In genomic region chr1:38403667-38404066, GRCh38 we compare ENCODE assay signal across 31 cellular contexts.
DNase-seq lines count a peak whose midpoint lies in the region; ATAC-seq, FAIRE-seq and TF ChIP-seq lines count a peak whose summit lies in the region.
"Had no signal": no experiment of that assay in that cellular context is flagged by ENCODE, and none has a peak within 500 bp of the region (broad histone marks: within the 10 kb centered on the region; RNA-seq: fewer than 3 reads in every experiment).

No MANE protein-coding gene starts in this region.

- H3K27ac ChIP-seq in Karpas-422 (ENCODE audit: low read length) (no peak overlapping the region), GM12878 (ENCODE audit: control insufficient read depth, insufficient read depth) (no peak overlapping the region)
- H3K27ac ChIP-seq: colonic mucosa, GM23248, left ventricle myocardium inferior, Peyer's patch, suprapubic skin had no signal

- no peak for TF ChIP-seq POLR2A in GM12878 (IDR thresholded peaks at IDR 0.05; ENCODE audit: low read depth, low read length)

- RAD21 ChIA-PET in GM12878 (lab: Charles Lee; ENCODE audit: unreplicated experiment), result interaction anchor here (1.2 kb wide), 1 partner anchor 310 kb away, joined by 3 read pairs; no protein-coding TSS in a partner anchor

- no peak for TF ChIP-seq EP300 in GM12878 (IDR thresholded peaks at IDR 0.05; ENCODE audit: borderline replicate concordance in 1 of 2, control insufficient read depth in 1 of 2, low read depth in 2 of 2, low read length in 2 of 2)

- intact Hi-C loops in GM12878 (cut with micrococcal nuclease; ENCODE audit: unreplicated experiment), result no loop called here

- H3K4me1 ChIP-seq in Karpas-422 (ENCODE audit: low read length) (no peaks in the 10 kb centered on the region), GM12878 (ENCODE audit: control insufficient read depth, insufficient read depth, low read length) (no peaks in the 10 kb centered on the region)
- H3K4me1 ChIP-seq: colonic mucosa, left ventricle myocardium inferior, Peyer's patch, suprapubic skin had no signal

- DNase-seq in NCI-H748 (lab: John Stamatoyannopoulos, UW; ENCODE audit: unreplicated experiment) (peak; percentile 10), NCI-H748 treated with DMSO at 0.1 percent for 48 hours (lab: John Stamatoyannopoulos, UW) (no peak), GM10248 (ENCODE audit: extremely low spot score) (no peak), Karpas-422 (peak; percentile 67), GM12878 (ENCODE audit: low read depth, low spot score) (no peak), Kasumi-1 (lab: John Stamatoyannopoulos, UW) (no peak), anterior cingulate cortex (lab: John Stamatoyannopoulos, UW) (no peak)
- no peak for DNase-seq in activated CD4-positive, CD25-positive, alpha-beta regulatory T cell treated with anti-CD3 and anti-CD28 coated beads, Interleukin-2, amount 50 U/mL, for 72 hours
- DNase-seq: activated CD4-positive, alpha-beta T cell treated with anti-CD3 and anti-CD28 coated beads for 4 hours; CD4-positive, alpha-beta memory T cell; colonic mucosa; DMS153; effector memory CD8-positive, alpha-beta T cell; foreskin melanocyte; GF-D8; GM23248; hypothalamus; left ventricle myocardium inferior; naive thymus-derived CD4-positive, alpha-beta T cell; NCI-H1092 treated with DMSO at 0.1 percent for 48 hours; NCI-H1930; NCI-H226; NCI-H774; occipital lobe; Peyer's patch; small intestine; stimulated activated CD4-positive, alpha-beta T cell treated with anti-CD3 and anti-CD28 coated beads, Interleukin-2, amount 100 ng/mL, for 48 hours; stimulated activated naive B cell treated with anti-CD40 and anti-IgM and Interleukin-4, amounts not matched to agents 10 μg/mL and 1 μg/mL and 100 μg/mL, for 72 hours had no signal

- TF ChIP-seq CTCF in GM10248 (IDR thresholded peaks at IDR 0.05; ENCODE audit: control extremely low read depth, extremely low read depth, low read depth, missing control alignments), result peak; percentile 9
- peak in 2 of 3 experiments; percentile 6 to 13; a peak in 1 of 6 replicates for TF ChIP-seq CTCF in GM12878 (IDR thresholded peaks at IDR 0.05 in 2 of 3, conservative IDR thresholded peaks at IDR 0.05 in 1 of 3; ENCODE audit: control insufficient read depth in 2 of 3, extremely low read depth in 1 of 3, insufficient read depth in 1 of 3, low read depth in 3 of 3, low read length in 3 of 3)

- no peak for FAIRE-seq in GM12878 (lab: Jason Lieb, UNC)
- FAIRE-seq: small intestine had no signal

- SMC1A ChIA-PET in GM12878 (lab: Charles Lee; ENCODE audit: uncharacterized antibody, unreplicated experiment), result interaction anchor here (1.3 to 2.1 kb wide), 3 partner anchors 11 to 376 kb away, joined by 3 to 6 read pairs (median 5); no protein-coding TSS in a partner anchor

- H3K4me2 ChIP-seq in Karpas-422 (ENCODE audit: low read depth, low read length, poor library complexity, severe bottlenecking) (no peak overlapping the region), GM12878 (ENCODE audit: control insufficient read depth, insufficient read depth) (no peak overlapping the region)

- H4K20me1 ChIP-seq in Karpas-422 (ENCODE audit: insufficient read depth, low read depth, low read length) (no peaks in the 10 kb centered on the region), GM12878 (ENCODE audit: control insufficient read depth, insufficient read depth) (no peaks in the 10 kb centered on the region)

- in situ Hi-C loops in GM12878 (cut with MboI), result no loop called here

- H3K4me3 ChIP-seq in Karpas-422 (ENCODE audit: low read length) (no peak overlapping the region), GM12878 (no peak overlapping the region)
- H3K4me3 ChIP-seq: colonic mucosa, GM23248, left ventricle myocardium inferior, Peyer's patch, suprapubic skin had no signal

- ATAC-seq in GM12878, result no peak
- ATAC-seq: effector memory CD8-positive, alpha-beta T cell; esophagus mucosa; naive thymus-derived CD4-positive, alpha-beta T cell; stimulated activated naive B cell treated with anti-CD40 and anti-IgM and Interleukin-4, amounts not matched to agents 10 μg/mL and 1 μg/mL and 100 μg/mL, for 72 hours; T-cell had no signal

- H3K79me2 ChIP-seq in Karpas-422 (ENCODE audit: low read length) (no peaks in the 10 kb centered on the region), GM12878 (ENCODE audit: control insufficient read depth, insufficient read depth, low read length) (no peaks in the 10 kb centered on the region)

- H2AFZ ChIP-seq in Karpas-422 (ENCODE audit: low read length), result no peak overlapping the region
- H2AFZ ChIP-seq in GM12878 (ENCODE audit: control insufficient read depth, low read depth, low read length), result no peak overlapping the region
- H2AFZ ChIP-seq: GM23248 had no signal

- WGBS in GM12878 (ENCODE audit: insufficient coverage, insufficient replicate concordance, low lambda C conversion rate, missing lambda C conversion rate), result 64% methylated on average over 2 of the region's 2 CpGs

- BruUV-seq in GM12878 (replicated peaks; lab: Mats Ljungman, UMichigan), result no TSS peak

- H3K9me2 ChIP-seq in Karpas-422 (replicated peaks; ENCODE audit: insufficient read depth, low read length), result no peaks in the 10 kb centered on the region

- H3K9ac ChIP-seq in Karpas-422 (ENCODE audit: low read length), result no peak overlapping the region
- no peak overlapping the region for H3K9ac ChIP-seq in GM12878 (ENCODE audit: control insufficient read depth, insufficient read depth, low read length)
- H3K9ac ChIP-seq: GM23248 had no signal

- H3K27me3 ChIP-seq in Karpas-422 (ENCODE audit: low read length) (no peaks in the 10 kb centered on the region), GM12878 (replicated peaks in 1 of 2; ENCODE audit: control insufficient read depth in 2 of 2, insufficient read depth in 2 of 2, low read length in 1 of 2) (no peaks in the 10 kb centered on the region)
- H3K27me3 ChIP-seq: colonic mucosa, Peyer's patch, suprapubic skin had no signal

- no peak for TF ChIP-seq RAD21 in GM12878 (IDR thresholded peaks at IDR 0.05; ENCODE audit: insufficient read depth, low read depth, low read length)

- peaks cover 3% of the 10 kb centered on the region; the same call in 1 of the 2 replicates for H3K9me3 ChIP-seq in Karpas-422 (ENCODE audit: low read length)
- H3K9me3 ChIP-seq in GM12878 (replicated peaks; ENCODE audit: control insufficient read depth, insufficient read depth, low read length), result no peaks in the 10 kb centered on the region; the same call in 1 of the 3 replicates
- H3K9me3 ChIP-seq: colonic mucosa, Peyer's patch, suprapubic skin had no signal

- no peaks in the 10 kb centered on the region for H3K36me3 ChIP-seq in Karpas-422 (ENCODE audit: insufficient read depth, low read length)
- no peaks in the 10 kb centered on the region for H3K36me3 ChIP-seq in GM12878 (ENCODE audit: control insufficient read depth in 2 of 2, insufficient read depth in 2 of 2, low read length in 1 of 2)
- H3K36me3 ChIP-seq: colonic mucosa, left ventricle myocardium inferior, Peyer's patch, suprapubic skin had no signal

- CTCF ChIA-PET in GM10248 (lab: Yijun Ruan, JAX), result interaction anchor here (1.3 to 1.8 kb wide), 4 partner anchors 10 to 17 kb away, joined by 4 to 6 read pairs (median 4); no protein-coding TSS in a partner anchor
- CTCF ChIA-PET in GM12878 (lab: Yijun Ruan, JAX), result interaction anchor here (0.7 to 2.1 kb wide), 8 partner anchors 9 to 432 kb away, joined by 3 to 9 read pairs (median 4); no protein-coding TSS in a partner anchor

- POLR2A ChIA-PET in GM10248 (lab: Yijun Ruan, JAX) (no interaction called here), GM12878 (lab: Charles Lee) (no interaction called here)

TF ChIP-seq in GM12878, 131 proteins besides CTCF, POLR2A, EP300 and RAD21:
- TF ChIP-seq FOS (IDR thresholded peaks at IDR 0.05; ENCODE audit: borderline replicate concordance, extremely low read depth, insufficient read length) (no peak), MXI1 (IDR thresholded peaks at IDR 0.05; ENCODE audit: low read depth, low read length) (no peak), RELA (IDR thresholded peaks at IDR 0.05; ENCODE audit: borderline replicate concordance, partially characterized antibody) (no peak), POLR2AphosphoS5 (IDR thresholded peaks at IDR 0.05; ENCODE audit: low read length) (no peak), REST (IDR thresholded peaks at IDR 0.05; ENCODE audit: low read depth, low read length) (no peak), BRCA1 (IDR thresholded peaks at IDR 0.05; ENCODE audit: low read depth, low read length) (no peak)

Comparison
In these comparisons a context has a peak if more than half of its experiments do, and no peak if none do; other contexts are left out.
1. DNase-seq: peak in NCI-H748 (single experiment) and Karpas-422 (single experiment); none in NCI-H748 treated with DMSO at 0.1 percent for 48 hours (single experiment), GM10248 (single experiment), GM12878 (single experiment), Kasumi-1 (0 of 2), activated CD4-positive, CD25-positive, alpha-beta regulatory T cell treated with anti-CD3 and anti-CD28 coated beads, Interleukin-2, amount 50 U/mL, for 72 hours (single experiment) and anterior cingulate cortex (0 of 58).